ENCODE assay signal across 8 cellular contexts in genomic region chr2:63588385-63589147, GRCh38. TPM values are rescaled to one million over a fixed set of nuclear protein-coding genes. Genes with fewer than 3 reads are reported as not detected.
DNase-seq lines count a peak whose midpoint lies in the region; ATAC-seq and TF ChIP-seq lines count a peak whose summit lies in the region.

MDH1 (plus strand) TSS chr2:63588963; CDS start chr2:63589044, 81 bp downstream.
WDPCP (minus strand) TSS chr2:63588477; CDS start chr2:63588271, 206 bp downstream.

- H3K4me2 ChIP-seq in DND-41 (ENCODE audit: insufficient read depth, low read length) = peak within 1 kb of the TSS; percentile 96

- intact Hi-C loops in esophagus squamous epithelium (cut with DNase I) = no loop called here

- TF ChIP-seq POLR2A in Peyer's patch (IDR thresholded peaks at IDR 0.05) (peak; percentile 74 to 82), esophagus squamous epithelium (IDR thresholded peaks at IDR 0.05) (peak in 2 of 4 donors; percentile 13 to 75)

- H2AFZ ChIP-seq in DND-41 (ENCODE audit: low read depth, low read length) = peak within 1 kb of the TSS; percentile 93

- H3K4me1 ChIP-seq in DND-41 (ENCODE audit: insufficient read depth, low read length) (peaks cover 51% of the 10 kb centered on the region), Peyer's patch (peaks cover 0 to 36% (median 3%) of the 10 kb centered on the region in 4 donors), esophagus squamous epithelium (peaks cover 3 to 37% (median 14%) of the 10 kb centered on the region in 3 donors), muscle layer of duodenum (ENCODE audit: control insufficient read depth in 1 of 2, insufficient read depth in 2 of 2, low read length in 2 of 2) (peaks cover 10 to 38% of the 10 kb centered on the region in 2 donors)

- H3K4me3 ChIP-seq in DND-41 (ENCODE audit: low read depth in 1 of 2, low read length in 2 of 2) = peak within 1 kb of the TSS; percentile 78 to 81
- H3K4me3 ChIP-seq in Peyer's patch = peak within 1 kb of the TSS; percentile 64 to 82 (median 71)
- H3K4me3 ChIP-seq in esophagus squamous epithelium = peak within 1 kb of the TSS; percentile 74 to 88 (median 80)
- peak within 1 kb of the TSS; percentile 93 to 95 for H3K4me3 ChIP-seq in muscle layer of duodenum (ENCODE audit: low read depth in 1 of 2, low read length in 2 of 2)

- TF ChIP-seq CTCF in DND-41 (IDR thresholded peaks at IDR 0.05; ENCODE audit: borderline replicate concordance, extremely low read depth, low read length, poor library complexity, severe bottlenecking) (no peak), Peyer's patch (IDR thresholded peaks at IDR 0.05) (no peak), esophagus squamous epithelium (IDR thresholded peaks at IDR 0.05) (no peak)

- DNase-seq in DND-41 = peak; percentile 96
- DNase-seq in Peyer's patch = peak; percentile 93 to 97 (median 94)
- peak; percentile 86 for DNase-seq in activated T-helper 1 cell treated with Interleukin-2 at 50 U/mL for 16 hours (ENCODE audit: low read depth)
- peak; percentile 69 for DNase-seq in esophagus squamous epithelium (lab: John Stamatoyannopoulos, UW)
- peak; percentile 86 for DNase-seq in stimulated activated CD8-positive, alpha-beta memory T cell treated with anti-CD3 and anti-CD28 coated beads, Interleukin-7, amount 100 ng/mL, for 24 hours (ENCODE audit: low read depth)

- peaks cover 91% of the 10 kb centered on the region for H3K79me2 ChIP-seq in DND-41 (ENCODE audit: insufficient read depth, low read length)

- H3K27ac ChIP-seq in DND-41 (ENCODE audit: low read length) (peak within 1 kb of the TSS; percentile 88), KOPT-K1 (ENCODE audit: low read depth, low read length, poor library complexity, severe bottlenecking) (peak within 1 kb of the TSS; percentile 88), Peyer's patch (peak within 1 kb of the TSS; percentile 76 to 84 (median 80)), esophagus squamous epithelium (peak within 1 kb of the TSS; percentile 83 to 93 (median 88)), muscle layer of duodenum (ENCODE audit: low read length) (peak within 1 kb of the TSS; percentile 94)

- H3K9me3 ChIP-seq in DND-41 (ENCODE audit: insufficient read depth, low read length, severe bottlenecking) (no peaks in the 10 kb centered on the region), KOPT-K1 (ENCODE audit: insufficient read depth, low read length, poor library complexity, severe bottlenecking) (no peaks in the 10 kb centered on the region), Peyer's patch (no peaks in the 10 kb centered on the region), esophagus squamous epithelium (no peaks in the 10 kb centered on the region), muscle layer of duodenum (ENCODE audit: control insufficient read depth in 1 of 2, low read length in 2 of 2) (no peaks in the 10 kb centered on the region)

- peaks cover 12% of the 10 kb centered on the region; the same call in 1 of the 2 replicates for H4K20me1 ChIP-seq in DND-41 (ENCODE audit: insufficient read depth, low read length)

- 0 to 4% methylated on average over 5 to 25 of the region's 44 CpGs for WGBS in esophagus squamous epithelium, 2 donors

- H3K27me3 ChIP-seq in DND-41 (ENCODE audit: insufficient read depth, low read length, poor library complexity) = no peaks in the 10 kb centered on the region
- H3K27me3 ChIP-seq in Peyer's patch = no peaks in the 10 kb centered on the region
- no peaks in the 10 kb centered on the region for H3K27me3 ChIP-seq in esophagus squamous epithelium
- H3K27me3 ChIP-seq in muscle layer of duodenum (ENCODE audit: low read depth, low read length) = no peaks in the 10 kb centered on the region

- H3K36me3 ChIP-seq in DND-41 (ENCODE audit: insufficient read depth, low read length) = peaks cover 18% of the 10 kb centered on the region
- H3K36me3 ChIP-seq in KOPT-K1 (ENCODE audit: insufficient read depth, low read length) = peaks cover 29% of the 10 kb centered on the region
- H3K36me3 ChIP-seq in Peyer's patch = peaks cover 0 to 2% (median 0%) of the 10 kb centered on the region in 3 donors
- H3K36me3 ChIP-seq in esophagus squamous epithelium = peaks cover 0 to 9% (median 0%) of the 10 kb centered on the region in 3 donors
- no peaks in the 10 kb centered on the region for H3K36me3 ChIP-seq in muscle layer of duodenum (ENCODE audit: control insufficient read depth in 1 of 2, insufficient read depth in 2 of 2, low read length in 2 of 2)

- peak; percentile 90 for ATAC-seq in DND-41 (ENCODE audit: insufficient read depth, low read depth)
- ATAC-seq in GM21825 (IDR thresholded peaks at IDR 0.05; ENCODE audit: unreplicated experiment) = peak; percentile 84

- H3K9ac ChIP-seq in DND-41 (ENCODE audit: low read depth, low read length) = peak within 1 kb of the TSS; percentile 79

RNA-seq across cellular contexts. Expression of gene MDH1, which starts in this region (rescaled TPM):
- total RNA-seq in Peyer's patch = 100 to 1,000 TPM in 3 of 4 donors, 10 to 100 TPM in 1; 59.4 to 178 (median 127) TPM
- 100 to 1,000 TPM in 3 of 4 donors, 10 to 100 TPM in 1; 97.7 to 197 (median 134) TPM for total RNA-seq in esophagus squamous epithelium

RNA-seq across cellular contexts. Expression of gene WDPCP, which starts in this region (rescaled TPM):
- 10 to 100 TPM in 1 of 4 donors, 1 to 10 TPM in 3; 6.5 to 41.3 (median 7.4) TPM for total RNA-seq in Peyer's patch
- 1 to 10 TPM; 3.0 to 9.7 (median 3.8) TPM for total RNA-seq in esophagus squamous epithelium

Comparison
In these comparisons a context has a peak if more than half of its experiments do, and no peak if none do; other contexts are left out.
1. Peak in every context shown above with its lines: DNase-seq, ATAC-seq, H3K4me3 ChIP-seq and H3K27ac ChIP-seq.